In the genomic region with DNA sequence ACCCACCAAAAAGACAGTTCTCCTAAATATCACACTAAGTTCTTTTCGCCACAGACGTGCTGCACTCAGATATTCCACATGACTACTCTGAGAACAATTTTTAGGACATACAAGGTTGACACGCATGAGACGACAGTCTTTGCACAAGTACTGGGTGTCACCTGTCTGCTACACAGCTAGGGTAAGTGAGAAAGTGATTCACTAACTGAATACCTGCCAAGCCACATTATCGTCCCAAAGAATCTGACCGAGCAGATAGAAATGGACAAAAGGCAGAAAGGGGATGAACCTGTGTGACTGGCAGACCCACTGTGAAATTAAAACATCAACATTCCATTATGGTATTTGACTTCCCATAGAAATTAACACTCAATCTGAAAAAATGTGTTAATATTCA, we compare ENCODE assay signal across 1 cellular context.
TF ChIP-seq lines count a peak whose summit lies in the region.

No MANE protein-coding gene starts in this region.

TF ChIP-seq in SK-N-SH treated with all-trans-retinoic acid at 6 μM for 48 hours, 23 proteins besides CTCF, POLR2A, EP300 and RAD21 (continued from another document):
- TF ChIP-seq, protein P1, sequence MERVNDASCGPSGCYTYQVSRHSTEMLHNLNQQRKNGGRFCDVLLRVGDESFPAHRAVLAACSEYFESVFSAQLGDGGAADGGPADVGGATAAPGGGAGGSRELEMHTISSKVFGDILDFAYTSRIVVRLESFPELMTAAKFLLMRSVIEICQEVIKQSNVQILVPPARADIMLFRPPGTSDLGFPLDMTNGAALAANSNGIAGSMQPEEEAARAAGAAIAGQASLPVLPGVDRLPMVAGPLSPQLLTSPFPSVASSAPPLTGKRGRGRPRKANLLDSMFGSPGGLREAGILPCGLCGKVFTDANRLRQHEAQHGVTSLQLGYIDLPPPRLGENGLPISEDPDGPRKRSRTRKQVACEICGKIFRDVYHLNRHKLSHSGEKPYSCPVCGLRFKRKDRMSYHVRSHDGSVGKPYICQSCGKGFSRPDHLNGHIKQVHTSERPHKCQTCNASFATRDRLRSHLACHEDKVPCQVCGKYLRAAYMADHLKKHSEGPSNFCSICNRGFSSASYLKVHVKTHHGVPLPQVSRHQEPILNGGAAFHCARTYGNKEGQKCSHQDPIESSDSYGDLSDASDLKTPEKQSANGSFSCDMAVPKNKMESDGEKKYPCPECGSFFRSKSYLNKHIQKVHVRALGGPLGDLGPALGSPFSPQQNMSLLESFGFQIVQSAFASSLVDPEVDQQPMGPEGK (CRISPR knock-in tag; IDR thresholded peaks at IDR 0.05; ENCODE audit: borderline replicate concordance): no peak
- no peak for TF ChIP-seq PPARA (CRISPR knock-in tag; IDR thresholded peaks at IDR 0.05; ENCODE audit: borderline replicate concordance)
- no peak for TF ChIP-seq ARNTL (CRISPR knock-in tag; IDR thresholded peaks at IDR 0.05; ENCODE audit: borderline replicate concordance, low read depth)
- TF ChIP-seq, protein P2, sequence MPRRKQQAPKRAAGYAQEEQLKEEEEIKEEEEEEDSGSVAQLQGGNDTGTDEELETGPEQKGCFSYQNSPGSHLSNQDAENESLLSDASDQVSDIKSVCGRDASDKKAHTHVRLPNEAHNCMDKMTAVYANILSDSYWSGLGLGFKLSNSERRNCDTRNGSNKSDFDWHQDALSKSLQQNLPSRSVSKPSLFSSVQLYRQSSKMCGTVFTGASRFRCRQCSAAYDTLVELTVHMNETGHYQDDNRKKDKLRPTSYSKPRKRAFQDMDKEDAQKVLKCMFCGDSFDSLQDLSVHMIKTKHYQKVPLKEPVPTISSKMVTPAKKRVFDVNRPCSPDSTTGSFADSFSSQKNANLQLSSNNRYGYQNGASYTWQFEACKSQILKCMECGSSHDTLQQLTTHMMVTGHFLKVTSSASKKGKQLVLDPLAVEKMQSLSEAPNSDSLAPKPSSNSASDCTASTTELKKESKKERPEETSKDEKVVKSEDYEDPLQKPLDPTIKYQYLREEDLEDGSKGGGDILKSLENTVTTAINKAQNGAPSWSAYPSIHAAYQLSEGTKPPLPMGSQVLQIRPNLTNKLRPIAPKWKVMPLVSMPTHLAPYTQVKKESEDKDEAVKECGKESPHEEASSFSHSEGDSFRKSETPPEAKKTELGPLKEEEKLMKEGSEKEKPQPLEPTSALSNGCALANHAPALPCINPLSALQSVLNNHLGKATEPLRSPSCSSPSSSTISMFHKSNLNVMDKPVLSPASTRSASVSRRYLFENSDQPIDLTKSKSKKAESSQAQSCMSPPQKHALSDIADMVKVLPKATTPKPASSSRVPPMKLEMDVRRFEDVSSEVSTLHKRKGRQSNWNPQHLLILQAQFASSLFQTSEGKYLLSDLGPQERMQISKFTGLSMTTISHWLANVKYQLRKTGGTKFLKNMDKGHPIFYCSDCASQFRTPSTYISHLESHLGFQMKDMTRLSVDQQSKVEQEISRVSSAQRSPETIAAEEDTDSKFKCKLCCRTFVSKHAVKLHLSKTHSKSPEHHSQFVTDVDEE (CRISPR knock-in tag; IDR thresholded peaks at IDR 0.05): no peak
- TF ChIP-seq ZFP30 (CRISPR knock-in tag; IDR thresholded peaks at IDR 0.05): no peak
- TF ChIP-seq BACH2 (CRISPR knock-in tag; IDR thresholded peaks at IDR 0.05; ENCODE audit: borderline replicate concordance): no peak
- no peak for TF ChIP-seq ZNF565 (CRISPR knock-in tag; conservative IDR thresholded peaks at IDR 0.05; ENCODE audit: low read depth)
- no peak for TF ChIP-seq ZNF8 (CRISPR knock-in tag; IDR thresholded peaks at IDR 0.05)
- no peak for TF ChIP-seq TOX (CRISPR knock-in tag; IDR thresholded peaks at IDR 0.05; ENCODE audit: borderline replicate concordance)
- no peak for TF ChIP-seq ESRRG (CRISPR knock-in tag; IDR thresholded peaks at IDR 0.05)
- TF ChIP-seq, protein P3, sequence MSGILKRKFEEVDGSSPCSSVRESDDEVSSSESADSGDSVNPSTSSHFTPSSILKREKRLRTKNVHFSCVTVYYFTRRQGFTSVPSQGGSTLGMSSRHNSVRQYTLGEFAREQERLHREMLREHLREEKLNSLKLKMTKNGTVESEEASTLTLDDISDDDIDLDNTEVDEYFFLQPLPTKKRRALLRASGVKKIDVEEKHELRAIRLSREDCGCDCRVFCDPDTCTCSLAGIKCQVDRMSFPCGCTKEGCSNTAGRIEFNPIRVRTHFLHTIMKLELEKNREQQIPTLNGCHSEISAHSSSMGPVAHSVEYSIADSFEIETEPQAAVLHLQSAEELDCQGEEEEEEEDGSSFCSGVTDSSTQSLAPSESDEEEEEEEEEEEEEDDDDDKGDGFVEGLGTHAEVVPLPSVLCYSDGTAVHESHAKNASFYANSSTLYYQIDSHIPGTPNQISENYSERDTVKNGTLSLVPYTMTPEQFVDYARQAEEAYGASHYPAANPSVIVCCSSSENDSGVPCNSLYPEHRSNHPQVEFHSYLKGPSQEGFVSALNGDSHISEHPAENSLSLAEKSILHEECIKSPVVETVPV (CRISPR knock-in tag; IDR thresholded peaks at IDR 0.05): no peak
- TF ChIP-seq RARB (CRISPR knock-in tag; IDR thresholded peaks at IDR 0.05): no peak
- TF ChIP-seq SNAI2 (CRISPR knock-in tag; IDR thresholded peaks at IDR 0.05): no peak
TF ChIP-seq in SK-N-SH treated with all-trans-retinoic acid at 6 μM for 48 hours: peak in this region for 0.
